In the genomic region with DNA sequence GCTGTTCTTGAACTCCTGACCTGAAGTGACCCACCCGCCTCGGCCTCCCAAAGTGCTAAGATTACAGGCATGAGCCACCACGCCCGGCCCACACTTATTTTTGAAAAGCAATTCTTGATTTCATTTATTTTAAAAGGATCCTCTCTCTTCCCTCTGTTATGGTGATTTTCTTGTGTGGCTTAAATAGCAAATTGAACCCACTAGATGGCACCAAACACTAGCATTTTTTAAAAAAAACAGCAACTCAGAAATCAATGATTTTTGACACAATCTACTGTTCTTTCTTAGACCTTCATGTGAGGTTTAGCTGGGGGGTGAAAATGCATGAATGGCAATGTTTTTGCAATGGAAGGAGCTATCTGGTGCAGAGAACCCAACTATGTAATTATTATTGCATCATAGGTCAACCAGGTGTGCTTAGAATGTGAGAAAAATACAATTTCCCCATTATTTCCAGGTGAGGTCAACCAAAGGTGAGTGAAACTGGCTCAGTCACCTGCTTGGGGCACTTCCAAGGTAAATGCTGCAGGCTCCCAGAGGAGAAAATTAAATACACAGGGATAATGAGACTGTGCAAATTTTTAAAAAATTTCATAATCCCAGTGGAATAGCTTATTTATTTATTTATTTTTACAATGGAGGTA, we compare ENCODE assay signal across 7 cellular contexts.
DNase-seq lines count a peak whose midpoint lies in the region; ATAC-seq and TF ChIP-seq lines count a peak whose summit lies in the region.

No MANE protein-coding gene starts in this region.

- no peak overlapping the region for H3K27ac Mint-ChIP-seq in nephron progenitor cell

- ATAC-seq in body of pancreas (peak; percentile 92), sciatic nerve (no peak)

- H3K4me1 ChIP-seq in body of pancreas = peaks cover 8% of the 10 kb centered on the region

- H3K27me3 ChIP-seq in body of pancreas = no peaks in the 10 kb centered on the region

- H3K36me3 Mint-ChIP-seq in nephron progenitor cell (ENCODE audit: low read depth) = no peaks in the 10 kb centered on the region

- DNase-seq in GM12864 (ENCODE audit: low read depth) = no peak
- no peak for DNase-seq in LNCaP clone FGC (ENCODE audit: low read depth)
- DNase-seq in body of pancreas = peak; percentile 49 to 76 (median 62)
- no peak for DNase-seq in nephron progenitor cell
- no peak for DNase-seq in occipital lobe (lab: John Stamatoyannopoulos, UW)
- DNase-seq in NK-92 treated with Interleukin-12 subunit alpha and Interleukin-12 subunit beta, amount 100 ng/mL, for 24 hours (lab: John Stamatoyannopoulos, UW) = no peak
- no peak for DNase-seq in sciatic nerve (ENCODE audit: low spot score)

- H3K4me1 Mint-ChIP-seq in nephron progenitor cell = no peaks in the 10 kb centered on the region

- TF ChIP-seq POLR2A in body of pancreas (IDR thresholded peaks at IDR 0.05) = no peak

- no peaks in the 10 kb centered on the region for H3K36me3 ChIP-seq in body of pancreas (replicated peaks in 1 of 2; ENCODE audit: insufficient read depth in 1 of 2, low read depth in 2 of 2)

- H3K4me3 Mint-ChIP-seq in nephron progenitor cell = no peak overlapping the region

- H3K4me3 ChIP-seq in GM12864 (ENCODE audit: low read depth, low read length) = no peak overlapping the region
- H3K4me3 ChIP-seq in LNCaP clone FGC (ENCODE audit: low read depth, low read length) = no peak overlapping the region
- no peak overlapping the region for H3K4me3 ChIP-seq in body of pancreas

- H3K9me3 Mint-ChIP-seq in nephron progenitor cell = peaks cover 5% of the 10 kb centered on the region

- intact Hi-C loops in body of pancreas (cut with DNase I) (no loop called here), sciatic nerve (cut with DNase I) (no loop called here)

- TF ChIP-seq CTCF in GM12864 (IDR thresholded peaks at IDR 0.05; ENCODE audit: low read depth, low read length, missing control alignments) = peak; percentile 26
- peak; percentile 37; the same call in 1 of the 2 replicates for TF ChIP-seq CTCF in LNCaP clone FGC (IDR thresholded peaks at IDR 0.05; ENCODE audit: control insufficient read depth, extremely low read depth, insufficient read depth)
- TF ChIP-seq CTCF in body of pancreas (IDR thresholded peaks at IDR 0.05) = peak in 6 of 7 experiments; percentile 23 to 69 (median 64)
- TF ChIP-seq CTCF in nephron progenitor cell (IDR thresholded peaks at IDR 0.05) = peak; percentile 52

- H3K27ac ChIP-seq in body of pancreas = peak overlapping the region in 3 of 4 donors; percentile 45 to 73 (median 55)

- WGBS in body of pancreas, 2 donors = 0 to 4% methylated on average over 4 of the region's 4 CpGs

- H3K9me3 ChIP-seq in body of pancreas = no peaks in the 10 kb centered on the region

- H3K27me3 Mint-ChIP-seq in nephron progenitor cell (ENCODE audit: low read depth, poor library complexity) = peaks cover 3% of the 10 kb centered on the region

Comparison
In these comparisons a context has a peak if more than half of its experiments do, and no peak if none do; other contexts are left out.
1. DNase-seq: peak in body of pancreas (4 of 4); none in GM12864 (single experiment), LNCaP clone FGC (single experiment), nephron progenitor cell (single experiment), occipital lobe (single experiment), NK-92 treated with Interleukin-12 subunit alpha and Interleukin-12 subunit beta, amount 100 ng/mL, for 24 hours (single experiment) and sciatic nerve (single experiment).
2. Peak in every context shown above with its lines, with median percentiles within 50 percentile points of each other: CTCF ChIP-seq.